Comparison of ENCODE assay signal across 19 cellular contexts in genomic region chr2:241017228-241017940, GRCh38. TPM values are rescaled to one million over a fixed set of nuclear protein-coding genes. Genes with fewer than 3 reads are reported as not detected.
DNase-seq lines count a peak whose midpoint lies in the region; ATAC-seq and TF ChIP-seq lines count a peak whose summit lies in the region.
"Had no signal": no experiment of that assay in that cellular context is flagged by ENCODE, and none has a peak within 500 bp of the region (broad histone marks: within the 10 kb centered on the region; RNA-seq: fewer than 3 reads in every experiment).

No MANE protein-coding gene starts in this region.

- WGBS in stomach, 5 donors = 90 to 96% (median 91%) methylated on average over 13 of the region's 13 CpGs

- TF ChIP-seq POLR2A in stomach (IDR thresholded peaks at IDR 0.05) = no peak

- H3K27me3 ChIP-seq in SJSA1 (replicated peaks) = no peaks in the 10 kb centered on the region
- H3K27me3 ChIP-seq in stomach = no peaks in the 10 kb centered on the region

- intact Hi-C loops in stomach (cut with DNase I; ENCODE audit: low total_unique reads) = no loop called here

- H3K36me3 ChIP-seq in SJSA1 (peaks cover 51% of the 10 kb centered on the region), stomach (peaks cover 0 to 20% (median 0%) of the 10 kb centered on the region in 4 donors)

- ATAC-seq in GM21576 (IDR thresholded peaks at IDR 0.05; ENCODE audit: unreplicated experiment) (no peak), HG03280 (IDR thresholded peaks at IDR 0.05; ENCODE audit: unreplicated experiment) (no peak)
- ATAC-seq: PC-3 had no signal

- DNase-seq in activated CD8-positive, alpha-beta memory T cell treated with anti-CD3 and anti-CD28 coated beads for 24 hours = peak; percentile 49
- DNase-seq in activated CD8-positive, alpha-beta memory T cell treated with anti-CD3 and anti-CD28 coated beads, Interleukin-2, amount 50 U/mL, for 4 hours = no peak
- DNase-seq in SJSA1 (ENCODE audit: low read depth in 1 of 2, low spot score in 2 of 2) (peak in 1 of 2 experiments; percentile 35), mucosa of gallbladder (ENCODE audit: low spot score) (peak; percentile 7), stomach (peak; percentile 17), DMS153 (lab: John Stamatoyannopoulos, UW) (no peak)
- DNase-seq: COR-L47, EL, H7, Kasumi-1, MM.1S, NCI-H1105, NCI-H1694, NCI-H510A treated with DMSO at 0.1 percent for 48 hours, NCI-H82, PC-3 had no signal

- H3K27ac ChIP-seq in SJSA1 (peak overlapping the region; percentile 75; the same call in 1 of the 2 replicates), stomach (no peak overlapping the region)
- H3K27ac ChIP-seq: HL-60 had no signal

- H3K4me1 ChIP-seq in SJSA1 (replicated peaks) (peaks cover 23% of the 10 kb centered on the region), stomach (no peaks in the 10 kb centered on the region)

- TF ChIP-seq CTCF in stomach (IDR thresholded peaks at IDR 0.05) = no peak

- peaks cover 17% of the 10 kb centered on the region for H3K9me3 ChIP-seq in SJSA1 (replicated peaks)
- H3K9me3 ChIP-seq in stomach = no peaks in the 10 kb centered on the region

- H3K4me3 ChIP-seq in SJSA1 (no peak overlapping the region), stomach (no peak overlapping the region)

- TF ChIP-seq EP300 in stomach (IDR thresholded peaks at IDR 0.05) = no peak

RNA-seq across cellular contexts. Expression of gene SNED1, which starts 19.0 kb away (rescaled TPM):
- total RNA-seq in SJSA1 (2014; rRNA removed; shearing (Covaris generic)) = 18.3 and 24.9 TPM in 2 replicates
- 40.9 TPM for total RNA-seq in mucosa of gallbladder
- 100 to 1,000 TPM in 1 of 5 donors, 10 to 100 TPM in 4; 11.4 to 106 (median 22.7) TPM for total RNA-seq in stomach
- polyA plus RNA-seq in stomach = 1 to 10 TPM; 2.0 to 2.7 (median 2.3) TPM

Comparison
In these comparisons a context has a peak if more than half of its experiments do, and no peak if none do; other contexts are left out.
1. DNase-seq: peak in activated CD8-positive, alpha-beta memory T cell treated with anti-CD3 and anti-CD28 coated beads for 24 hours (single experiment), mucosa of gallbladder (single experiment) and stomach (single experiment); none in activated CD8-positive, alpha-beta memory T cell treated with anti-CD3 and anti-CD28 coated beads, Interleukin-2, amount 50 U/mL, for 4 hours (single experiment) and DMS153 (single experiment).